Comparison of ENCODE assay signal across 10 cellular contexts in the genomic region with DNA sequence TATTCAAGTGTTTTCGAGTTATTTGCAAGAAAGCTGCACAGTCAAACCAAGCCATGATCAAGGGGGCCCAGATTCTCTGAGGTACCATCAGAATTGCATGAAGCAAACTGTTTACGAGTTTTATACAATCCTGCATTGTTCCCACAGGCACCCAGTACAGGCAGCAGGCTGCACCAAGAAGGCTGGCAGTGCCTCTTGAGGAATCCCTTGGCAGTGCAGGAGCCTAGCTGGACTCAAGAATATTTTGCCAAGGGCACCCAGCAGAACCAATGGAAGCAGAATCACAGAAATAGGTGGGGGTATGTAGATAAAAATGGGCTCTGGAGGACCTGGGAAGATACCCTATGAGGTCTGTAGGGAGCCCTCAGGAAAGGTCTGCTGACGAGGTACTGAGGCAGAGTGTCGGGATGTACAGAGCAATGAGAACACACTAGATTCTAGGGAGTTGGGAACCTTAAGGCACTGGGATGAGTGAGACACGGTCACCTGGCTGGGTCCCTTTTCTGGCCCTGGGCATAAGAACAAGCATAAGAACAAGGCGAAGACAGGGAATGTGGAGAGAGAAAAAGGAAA. TPM values are rescaled to one million over a fixed set of nuclear protein-coding genes. Genes with fewer than 3 reads are reported as not detected.
DNase-seq lines count a peak whose midpoint lies in the region; ATAC-seq and TF ChIP-seq lines count a peak whose summit lies in the region.
"Had no signal": no experiment of that assay in that cellular context is flagged by ENCODE, and none has a peak within 500 bp of the region (broad histone marks: within the 10 kb centered on the region; RNA-seq: fewer than 3 reads in every experiment).

No MANE protein-coding gene starts in this region.

- H3K9me3 ChIP-seq in ascending aorta: no peaks in the 10 kb centered on the region
- no peaks in the 10 kb centered on the region for H3K9me3 ChIP-seq in CD8-positive, alpha-beta memory T cell (ENCODE audit: low read length)
- H3K9me3 ChIP-seq: uterus had no signal

- ATAC-seq in left colon: peak; percentile 89
- ATAC-seq in HG02588 (IDR thresholded peaks at IDR 0.05; ENCODE audit: unreplicated experiment): no peak

- POLR2A ChIA-PET in CD8-positive, alpha-beta memory T cell (lab: Charles Lee): no interaction called here

- H3K36me3 ChIP-seq in ascending aorta: no peaks in the 10 kb centered on the region
- H3K36me3 ChIP-seq in CD8-positive, alpha-beta memory T cell (ENCODE audit: insufficient read depth, low read length): no peaks in the 10 kb centered on the region
- H3K36me3 ChIP-seq in H7 (replicated peaks; ENCODE audit: control insufficient read depth, insufficient read depth, low read length): peaks cover 43% of the 10 kb centered on the region
- H3K36me3 ChIP-seq: uterus had no signal

- TF ChIP-seq CTCF in CD14-positive monocyte (IDR thresholded peaks at IDR 0.05) (peak; percentile 27), LNCAP (IDR thresholded peaks at IDR 0.05) (peak; percentile 65), ascending aorta (IDR thresholded peaks at IDR 0.05) (peak in 2 of 3 experiments; percentile 20 to 47), mesothelial cell of epicardium (IDR thresholded peaks at IDR 0.05; ENCODE audit: unreplicated experiment) (no peak)

- no peaks in the 10 kb centered on the region for H3K36me3 Mint-ChIP-seq in CD14-positive monocyte
- no peaks in the 10 kb centered on the region for H3K36me3 Mint-ChIP-seq in CD8-positive, alpha-beta memory T cell
- H3K36me3 Mint-ChIP-seq in mesothelial cell of epicardium: no peaks in the 10 kb centered on the region

- no peak overlapping the region for H3K27ac Mint-ChIP-seq in CD14-positive monocyte
- H3K27ac Mint-ChIP-seq in CD8-positive, alpha-beta memory T cell: peak overlapping the region in 1 of 8 donors; percentile 74
- no peak overlapping the region for H3K27ac Mint-ChIP-seq in mesothelial cell of epicardium

- H3K27ac ChIP-seq in ascending aorta: no peak overlapping the region
- no peak overlapping the region for H3K27ac ChIP-seq in CD8-positive, alpha-beta memory T cell (ENCODE audit: low read depth, low read length)
- H3K27ac ChIP-seq: epithelial cell of prostate, uterus had no signal

- no peak for DNase-seq in CD14-positive monocyte (ENCODE audit: low spot score)
- DNase-seq in ascending aorta (ENCODE audit: low spot score in 2 of 2): no peak
- DNase-seq in left colon: no peak
- no peak for DNase-seq in CD8-positive, alpha-beta memory T cell
- DNase-seq in mesothelial cell of epicardium (ENCODE audit: low spot score in 2 of 2, unreplicated experiment in 2 of 2): no peak
- no peak for DNase-seq in H7

- H3K27me3 Mint-ChIP-seq in CD14-positive monocyte (ENCODE audit: low read depth in 3 of 3) (peaks cover 0 to 9% (median 2%) of the 10 kb centered on the region in 3 donors), mesothelial cell of epicardium (ENCODE audit: low read depth) (peaks cover 12% of the 10 kb centered on the region)
- peaks cover 1 to 24% of the 10 kb centered on the region in 2 donors for H3K27me3 Mint-ChIP-seq in CD8-positive, alpha-beta memory T cell

- no peaks in the 10 kb centered on the region for H3K4me1 ChIP-seq in ascending aorta
- H3K4me1 ChIP-seq in CD8-positive, alpha-beta memory T cell (ENCODE audit: insufficient read depth, low read length): no peaks in the 10 kb centered on the region
- H3K4me1 ChIP-seq: uterus had no signal

- no peaks in the 10 kb centered on the region for H3K27me3 ChIP-seq in ascending aorta
- no peaks in the 10 kb centered on the region for H3K27me3 ChIP-seq in CD8-positive, alpha-beta memory T cell (ENCODE audit: insufficient read depth, low read length, poor library complexity, severe bottlenecking)
- H3K27me3 ChIP-seq in H7 (ENCODE audit: control insufficient read depth, insufficient read depth, low read length): no peaks in the 10 kb centered on the region; the same call in 1 of the 2 replicates
- H3K27me3 ChIP-seq: uterus had no signal

- CTCF ChIA-PET in CD8-positive, alpha-beta memory T cell (lab: Charles Lee): no interaction called here

- H3K4me3 ChIP-seq in ascending aorta (no peak overlapping the region), H7 (ENCODE audit: insufficient read depth, low read depth, low read length) (no peak overlapping the region)
- H3K4me3 ChIP-seq in CD8-positive, alpha-beta memory T cell (ENCODE audit: low read length): no peak overlapping the region
- H3K4me3 ChIP-seq: uterus had no signal

- H3K4me3 Mint-ChIP-seq in CD14-positive monocyte (no peak overlapping the region), mesothelial cell of epicardium (no peak overlapping the region)
- no peak overlapping the region for H3K4me3 Mint-ChIP-seq in CD8-positive, alpha-beta memory T cell

- peaks cover 0 to 2% (median 0%) of the 10 kb centered on the region in 7 donors for H3K9me3 Mint-ChIP-seq in CD14-positive monocyte
- H3K9me3 Mint-ChIP-seq in CD8-positive, alpha-beta memory T cell: no peaks in the 10 kb centered on the region
- peaks cover 8% of the 10 kb centered on the region for H3K9me3 Mint-ChIP-seq in mesothelial cell of epicardium

- intact Hi-C loops in CD14-positive monocyte (cut with micrococcal nuclease): no loop called here
- intact Hi-C loops in ascending aorta (cut with DNase I): loop anchor here (2.0 to 5.0 kb wide), 2 partner anchors 62 to 85 kb away; partner anchors contain the start of gene TMEM31
- intact Hi-C loops in left colon (cut with DNase I, micrococcal nuclease): no loop called here

- H3K4me1 Mint-ChIP-seq in CD14-positive monocyte: no peaks in the 10 kb centered on the region
- H3K4me1 Mint-ChIP-seq in CD8-positive, alpha-beta memory T cell: no peaks in the 10 kb centered on the region
- H3K4me1 Mint-ChIP-seq in mesothelial cell of epicardium: no peaks in the 10 kb centered on the region

RNA-seq across cellular contexts. Expression of gene PLP1, which starts 2.5 kb away (rescaled TPM):
- not detected for polyA plus RNA-seq in CD14-positive monocyte
- total RNA-seq in ascending aorta (5.9 TPM), left colon (10 to 100 TPM in 1 of 2 donors, 1 to 10 TPM in 1; 3.9 to 16.7 TPM), mesothelial cell of epicardium (0.11 to 0.58 TPM (median 0.33 TPM) in 3 replicates)
- total RNA-seq in CD8-positive, alpha-beta memory T cell: not detected
- not detected for polyA plus RNA-seq in CD8-positive, alpha-beta memory T cell
- total RNA-seq in H7 (2014; rRNA removed; shearing (Covaris generic)): 59.4 and 60.7 TPM in 2 replicates

RNA-seq across cellular contexts. Expression of gene RAB9B, which starts 57.9 kb away (rescaled TPM):
- under 1 TPM in 1 of 2 donors, not detected in 1; 0.08 TPM for polyA plus RNA-seq in CD14-positive monocyte
- total RNA-seq in ascending aorta: 0.43 TPM
- total RNA-seq in left colon: 1 to 10 TPM in 1 of 2 donors, under 1 TPM in 1; 0.40 to 1.3 TPM
- total RNA-seq in CD8-positive, alpha-beta memory T cell: under 1 TPM; 0.35 to 0.44 TPM
- polyA plus RNA-seq in CD8-positive, alpha-beta memory T cell: 0.22 TPM
- total RNA-seq in mesothelial cell of epicardium: 1.6 to 1.9 TPM (median 1.9 TPM) in 3 replicates
- total RNA-seq in H7 (2014; rRNA removed; shearing (Covaris generic)): 0.30 and 0.48 TPM in 2 replicates
